Comparison of ENCODE assay signal across 21 cellular contexts in genomic region chr9:123389070-123389469, GRCh38. TPM values are rescaled to one million over a fixed set of nuclear protein-coding genes. Genes with fewer than 3 reads are reported as not detected.
DNase-seq lines count a peak whose midpoint lies in the region; ATAC-seq, FAIRE-seq and TF ChIP-seq lines count a peak whose summit lies in the region.
"Had no signal": no experiment of that assay in that cellular context is flagged by ENCODE, and none has a peak within 500 bp of the region (broad histone marks: within the 10 kb centered on the region; RNA-seq: fewer than 3 reads in every experiment).

No MANE protein-coding gene starts in this region.

- 75% methylated on average over 4 of the region's 10 CpGs for WGBS in HepG2 (ENCODE audit: low lambda C conversion rate)
- 43% methylated on average over 2 of the region's 10 CpGs for WGBS in right lobe of liver (ENCODE audit: insufficient coverage, low coverage, low lambda C conversion rate, missing lambda C conversion rate)
- 45 to 64% (median 55%) methylated on average over 6 to 10 of the region's 10 CpGs for WGBS in spleen, 5 donors

- no peak overlapping the region for H3K9ac ChIP-seq in HepG2 (ENCODE audit: insufficient read depth, low read depth, low read length)

- H3K4me3 ChIP-seq in HepG2 (replicated peaks in 1 of 3; ENCODE audit: insufficient read depth in 1 of 3, low read depth in 2 of 3, low read length in 3 of 3) (no peak overlapping the region), right lobe of liver (no peak overlapping the region), spleen (no peak overlapping the region)
- H3K4me3 ChIP-seq: HAP-1 had no signal

- CTCF ChIA-PET in HepG2 (lab: Yijun Ruan, JAX; ENCODE audit: low intra/inter-chr PET ratio, low total read pairs), result no interaction called here

- TF ChIP-seq EP300 in HepG2 (IDR thresholded peaks at IDR 0.05; ENCODE audit: low read depth in 2 of 2, low read length in 2 of 2), result no peak
- TF ChIP-seq EP300 in HepG2 (CRISPR knock-in tag; IDR thresholded peaks at IDR 0.05; ENCODE audit: borderline replicate concordance), result no peak

- BruUV-seq in HepG2 (replicated peaks; lab: Mats Ljungman, UMichigan), result no TSS peak

- no peak for TF ChIP-seq RAD21 in HepG2 (CRISPR knock-in tag; IDR thresholded peaks at IDR 0.05)

- H3K9me3 ChIP-seq in HepG2 (ENCODE audit: low read length), result no peaks in the 10 kb centered on the region
- H3K9me3 ChIP-seq in right lobe of liver, result no peaks in the 10 kb centered on the region
- H3K9me3 ChIP-seq in T-helper 17 cell (ENCODE audit: control insufficient read depth, low read length, poor library complexity, severe bottlenecking), result no peaks in the 10 kb centered on the region
- H3K9me3 ChIP-seq in spleen, result peaks cover 0 to 5% (median 0%) of the 10 kb centered on the region in 8 donors
- H3K9me3 ChIP-seq: HAP-1 had no signal

- no peaks in the 10 kb centered on the region for H3K27me3 Mint-ChIP-seq in T-helper 17 cell

- H4K20me1 ChIP-seq in HepG2 (ENCODE audit: insufficient read depth, low read length), result peaks cover 5% of the 10 kb centered on the region; the same call in 1 of the 2 replicates

- peak overlapping the region; percentile 9 for H3K27ac Mint-ChIP-seq in T-helper 17 cell

- H3K4me1 ChIP-seq in HepG2 (ENCODE audit: insufficient read depth, low read length), result no peaks in the 10 kb centered on the region
- H3K4me1 ChIP-seq in right lobe of liver, result no peaks in the 10 kb centered on the region
- H3K4me1 ChIP-seq in spleen, result peaks cover 0 to 17% (median 0%) of the 10 kb centered on the region in 6 donors
- H3K4me1 ChIP-seq: HAP-1 had no signal

- in situ Hi-C loops in HepG2 (cut with HindIII; ENCODE audit: extremely low pct_ligation_motif_present, low pct_unique_long_range_greater_than_20kb), result loop anchor here (5.0 kb wide), 1 partner anchor 37 kb away; no protein-coding TSS in a partner anchor
- in situ Hi-C loops in GM13976 (cut with MboI; ENCODE audit: low sequenced_read_pairs, unreplicated experiment), result no loop called here

- H3K27me3 ChIP-seq in HepG2 (ENCODE audit: control insufficient read depth in 1 of 2, insufficient read depth in 2 of 2, low read length in 2 of 2) (no peaks in the 10 kb centered on the region), right lobe of liver (no peaks in the 10 kb centered on the region), spleen (replicated peaks in 1 of 7) (no peaks in the 10 kb centered on the region)

- TF ChIP-seq POLR2A in HepG2 (IDR thresholded peaks at IDR 0.05; ENCODE audit: insufficient read depth in 1 of 2, low read depth in 2 of 2, low read length in 2 of 2), result no peak
- no peak for TF ChIP-seq POLR2A in right lobe of liver (IDR thresholded peaks at IDR 0.05)
- TF ChIP-seq POLR2A in spleen (IDR thresholded peaks at IDR 0.05), result no peak

- no peak overlapping the region for H3K4me3 Mint-ChIP-seq in T-helper 17 cell

- H3K36me3 ChIP-seq in HepG2 (replicated peaks in 1 of 2; ENCODE audit: control insufficient read depth in 1 of 2, insufficient read depth in 2 of 2, low read length in 2 of 2), result no peaks in the 10 kb centered on the region; a peak in 1 of 5 replicates
- no peaks in the 10 kb centered on the region for H3K36me3 ChIP-seq in right lobe of liver
- H3K36me3 ChIP-seq in spleen, result peaks cover 0 to 21% (median 0%) of the 10 kb centered on the region in 6 donors
- H3K36me3 ChIP-seq: HAP-1 had no signal

- DNase-seq in HepG2 (ENCODE audit: low spot score) (no peak), right lobe of liver (no peak), NOMO-1 (lab: John Stamatoyannopoulos, UW; ENCODE audit: unreplicated experiment in 2 of 2) (peak; percentile 82 to 87), T-helper 17 cell (no peak), spleen (peak; percentile 71), GM13976 (ENCODE audit: low spot score) (no peak), activated gamma-delta T cell (lab: John Stamatoyannopoulos, UW) (no peak)
- DNase-seq: C1 segment of cervical spinal cord; DMS 273 treated with DMSO at 0.1 percent for 48 hours; KBM-7; NCI-H1105 treated with DMSO at 0.1 percent for 48 hours; NCI-H187 treated with DMSO at 0.1 percent for 48 hours; NCI-H446; NCI-H69; NK-92 treated with Interleukin-12 subunit alpha and Interleukin-12 subunit beta, amount 100 ng/mL, for 24 hours; SHP77 had no signal

- H3K27ac ChIP-seq in HepG2 (ENCODE audit: extremely low read length, insufficient read depth, low read length), result no peak overlapping the region
- H3K27ac ChIP-seq in right lobe of liver, result no peak overlapping the region
- H3K27ac ChIP-seq in spleen, result no peak overlapping the region

- TF ChIP-seq CTCF in HepG2 (CRISPR knock-in tag; IDR thresholded peaks at IDR 0.05) (no peak), right lobe of liver (IDR thresholded peaks at IDR 0.05) (no peak), spleen (IDR thresholded peaks at IDR 0.05 in 8 of 11, conservative IDR thresholded peaks at IDR 0.05 in 3 of 11) (no peak), GM13976 (IDR thresholded peaks at IDR 0.05; ENCODE audit: borderline replicate concordance, control extremely low read depth, extremely low read depth, insufficient read depth, missing control alignments) (no peak)

- POLR2A ChIA-PET in HepG2 (lab: Yijun Ruan, JAX), result no interaction called here

- H3K4me2 ChIP-seq in HepG2 (ENCODE audit: low read depth, low read length), result no peak overlapping the region

- intact Hi-C loops in HepG2 (cut with micrococcal nuclease; ENCODE audit: unreplicated experiment), result no loop called here
- intact Hi-C loops in right lobe of liver (cut with DNase I), result no loop called here
- intact Hi-C loops in spleen (cut with DNase I; ENCODE audit: low total_unique reads), result no loop called here

- no peak for FAIRE-seq in HepG2 (lab: Jason Lieb, UNC)
- FAIRE-seq: GM12892 had no signal

- no peaks in the 10 kb centered on the region for H3K79me2 ChIP-seq in HepG2 (ENCODE audit: insufficient read depth, low read length)

- ATAC-seq in HepG2 (no peak), right lobe of liver (no peak), T-helper 17 cell (no peak), GM19397 (IDR thresholded peaks at IDR 0.05; ENCODE audit: unreplicated experiment) (no peak)
- ATAC-seq: Panc1 had no signal

- peaks cover 2% of the 10 kb centered on the region for H3K4me1 Mint-ChIP-seq in T-helper 17 cell

- H2AFZ ChIP-seq in HepG2 (ENCODE audit: low read length), result no peak overlapping the region

- no peaks in the 10 kb centered on the region for H3K36me3 Mint-ChIP-seq in T-helper 17 cell (ENCODE audit: low read depth)

TF ChIP-seq in HepG2, 621 proteins besides CTCF, POLR2A, EP300 and RAD21:
- TF ChIP-seq MIER3 (CRISPR knock-in tag; IDR thresholded peaks at IDR 0.05; ENCODE audit: borderline replicate concordance) (no peak), AGO2 (optimal IDR thresholded peaks at IDR 0.05; ENCODE audit: low read depth, low read length) (peak; percentile 8)

RNA-seq across cellular contexts. Expression of gene CRB2, which starts 33.1 kb away (rescaled TPM):
- 0.14 and 0.29 TPM in 2 replicates for total RNA-seq in HepG2 (2016; rRNA removed; fragmentation: Illumina TruSeq; extraction: Trizol)
- not detected in 2 replicates for total RNA-seq in HepG2 (2016; cell fraction: cytosol; rRNA removed; fragmentation: Illumina TruSeq; extraction: Trizol; ENCODE audit: low read depth)
- 0.09 and 0.28 TPM in 2 replicates for total RNA-seq in HepG2 (2016; cell fraction: insoluble cytoplasmic fraction; rRNA removed; fragmentation: Illumina TruSeq; extraction: Trizol)
- 0.03 and 0.12 TPM in 2 replicates for total RNA-seq in HepG2 (2016; cell fraction: membrane; rRNA removed; fragmentation: Illumina TruSeq; extraction: Trizol)
- 0.28 and 0.37 TPM in 2 replicates for total RNA-seq in HepG2 (2016; cell fraction: nucleus; rRNA removed; fragmentation: Illumina TruSeq; extraction: Trizol)
- 0.01 and 0.07 TPM in 2 replicates for polyA plus RNA-seq in HepG2 (2011; rRNA removed)
- 0.01 TPM in 1 of 2 replicates, not detected in the other for polyA plus RNA-seq in HepG2 (2011; cell fraction: cytosol; rRNA removed)
- polyA plus RNA-seq in HepG2 (2011; cell fraction: nucleus; rRNA removed), result 0.11 and 0.16 TPM in 2 replicates
- polyA plus RNA-seq in HepG2 (2012), result 0.05 and 0.12 TPM in 2 replicates
- polyA plus RNA-seq in HepG2 (2016; cell fraction: cytosol; fragmentation: Illumina TruSeq; extraction: Trizol; ENCODE audit: low read depth), result 0.03 TPM in 1 of 2 replicates, not detected in the other
- 0.05 and 0.12 TPM in 2 replicates for polyA plus RNA-seq in HepG2 (2016; cell fraction: insoluble cytoplasmic fraction; fragmentation: Illumina TruSeq; extraction: Trizol; ENCODE audit: low read depth)
- 0.05 and 0.07 TPM in 2 replicates for polyA plus RNA-seq in HepG2 (2016; cell fraction: membrane; fragmentation: Illumina TruSeq; extraction: Trizol; ENCODE audit: low read depth)
- polyA plus RNA-seq in HepG2 (2016; cell fraction: nucleus; fragmentation: Illumina TruSeq; extraction: Trizol; ENCODE audit: insufficient read depth, low read depth), result 0.37 and 0.41 TPM in 2 replicates
- 0.05 and 0.50 TPM in 2 replicates for polyA minus RNA-seq in HepG2 (2011; rRNA and poly(A)+ RNA removed; ENCODE audit: low replicate concordance)
- polyA minus RNA-seq in HepG2 (2011; cell fraction: cytosol; rRNA and poly(A)+ RNA removed), result not detected in 2 replicates
- 0.12 and 0.13 TPM in 2 replicates for polyA minus RNA-seq in HepG2 (2011; cell fraction: nucleus; rRNA and poly(A)+ RNA removed)
- total RNA-seq in right lobe of liver, result not detected
- total RNA-seq in T-helper 17 cell, result not detected
- 1 to 10 TPM in 6 of 7 donors, under 1 TPM in 1; 0.34 to 3.0 (median 2.2) TPM for total RNA-seq in spleen
- 1 to 10 TPM in 1 of 3 donors, under 1 TPM in 2; 0.42 to 1.2 (median 0.52) TPM for polyA plus RNA-seq in spleen
- total RNA-seq: T-helper 2 cell treated with Interferon-gamma antibody and Interleukin-4, amounts not matched to agents 100 ng/mL and 5 ng/mL, for 36 hours had no signal

Comparison
In these comparisons a context has a peak if more than half of its experiments do, and no peak if none do; other contexts are left out.
1. DNase-seq: peak in NOMO-1 (2 of 2) and spleen (single experiment); none in HepG2 (single experiment), right lobe of liver (0 of 3), T-helper 17 cell (0 of 3), GM13976 (single experiment) and activated gamma-delta T cell (single experiment).